ENCODE assay signal across 8 cellular contexts in genomic region chr3:47781685-47782537, GRCh38. TPM values are rescaled to one million over a fixed set of nuclear protein-coding genes. Genes with fewer than 3 reads are reported as not detected.
DNase-seq lines count a peak whose midpoint lies in the region; ATAC-seq and TF ChIP-seq lines count a peak whose summit lies in the region.

SMARCC1 (minus strand) TSS chr3:47781893; CDS start chr3:47781797, 96 bp downstream.

- H3K79me2 ChIP-seq in PC-9 (ENCODE audit: low read depth), result peaks cover 51% of the 10 kb centered on the region

- H3K9ac ChIP-seq in muscle layer of colon (ENCODE audit: low read length), result peak within 1 kb of the TSS; percentile 94

- H3K9me3 Mint-ChIP-seq in activated T-cell treated with anti-CD3 and anti-CD28 coated beads, Interleukin-2, amount 50 U/mL, for 24 hours, result no peaks in the 10 kb centered on the region

- H3K36me3 Mint-ChIP-seq in activated T-cell treated with anti-CD3 and anti-CD28 coated beads, Interleukin-2, amount 50 U/mL, for 24 hours (ENCODE audit: low read depth), result peaks cover 22% of the 10 kb centered on the region

- peaks cover 35% of the 10 kb centered on the region for H4K20me1 ChIP-seq in PC-9 (ENCODE audit: insufficient read depth)

- H3K9me2 ChIP-seq in PC-9 (ENCODE audit: insufficient read depth), result no peaks in the 10 kb centered on the region

- H3K4me1 ChIP-seq in PC-9 (replicated peaks; ENCODE audit: insufficient read depth) (peaks cover 20% of the 10 kb centered on the region), esophagus (ENCODE audit: control insufficient read depth in 2 of 2, insufficient read depth in 2 of 2, low read length in 1 of 2) (peaks cover 0 to 3% of the 10 kb centered on the region in 2 donors), muscle layer of colon (ENCODE audit: insufficient read depth, low read length) (peaks cover 18% of the 10 kb centered on the region)

- H3K27ac ChIP-seq in PC-9 (peak within 1 kb of the TSS; percentile 77), esophagus (ENCODE audit: low read depth in 2 of 2, low read length in 1 of 2) (peak within 1 kb of the TSS; percentile 96 to 99), muscle layer of colon (ENCODE audit: low read depth, low read length) (peak within 1 kb of the TSS; percentile 99)

- H3K4me1 Mint-ChIP-seq in activated T-cell treated with anti-CD3 and anti-CD28 coated beads, Interleukin-2, amount 50 U/mL, for 24 hours (ENCODE audit: low read depth), result peaks cover 28% of the 10 kb centered on the region

- CTCF ChIA-PET in PC-9 (lab: Charles Lee), result interaction anchor here (0.6 kb wide), 1 partner anchor 232 kb away, joined by 14 read pairs; no protein-coding TSS in a partner anchor

- DNase-seq in DMS153 treated with DMSO at 0.1 percent for 48 hours (lab: John Stamatoyannopoulos, UW; ENCODE audit: unreplicated experiment) (peak; percentile 79), PC-9 (peak; percentile 88 to 97)
- peak; percentile 96 for DNase-seq in Jurkat, Clone E6-1 (ENCODE audit: low read depth, low spot score)
- DNase-seq in activated T-cell treated with anti-CD3 and anti-CD28 coated beads, Interleukin-2, amount 50 U/mL, for 24 hours, result peak; percentile 98
- peak; percentile 95 for DNase-seq in stimulated activated CD8-positive, alpha-beta memory T cell treated with anti-CD3 and anti-CD28 coated beads, Interleukin-7, amount 100 ng/mL, for 24 hours (ENCODE audit: low read depth)

- no peak for TF ChIP-seq CTCF in PC-9 (conservative IDR thresholded peaks at IDR 0.05)

- TSS peak; percentile 97 for BruUV-seq in PC-9 (replicated peaks; lab: Mats Ljungman, UMichigan)

- H3F3A ChIP-seq in PC-9 (ENCODE audit: insufficient read depth, low read depth), result peaks cover 21% of the 10 kb centered on the region

- POLR2A ChIA-PET in PC-9 (lab: Charles Lee; ENCODE audit: unreplicated experiment), result interaction anchor here (0.6 kb wide), 2 partner anchors 42 to 208 kb away, joined by 3 read pairs; no protein-coding TSS in a partner anchor

- H3K27me3 Mint-ChIP-seq in activated T-cell treated with anti-CD3 and anti-CD28 coated beads, Interleukin-2, amount 50 U/mL, for 24 hours, result no peaks in the 10 kb centered on the region

- peak within 1 kb of the TSS; percentile 97 for H3K4me2 ChIP-seq in PC-9

- peak within 1 kb of the TSS; percentile 98 for H3K27ac Mint-ChIP-seq in activated T-cell treated with anti-CD3 and anti-CD28 coated beads, Interleukin-2, amount 50 U/mL, for 24 hours

- ATAC-seq in GM21619 (IDR thresholded peaks at IDR 0.05; ENCODE audit: unreplicated experiment), result peak; percentile 72

- peak within 1 kb of the TSS; percentile 68 for H3K4me3 ChIP-seq in Jurkat, Clone E6-1 (ENCODE audit: low read length)
- H3K4me3 ChIP-seq in PC-9 (peak within 1 kb of the TSS; percentile 67), esophagus (ENCODE audit: low read depth in 1 of 2, low read length in 2 of 2) (peak within 1 kb of the TSS; percentile 87 to 98), muscle layer of colon (ENCODE audit: low read depth in 1 of 2, low read length in 2 of 2) (peak within 1 kb of the TSS; percentile 67 to 90)

- peak within 1 kb of the TSS; percentile 84 for H2AFZ ChIP-seq in PC-9

- H3K4me3 Mint-ChIP-seq in activated T-cell treated with anti-CD3 and anti-CD28 coated beads, Interleukin-2, amount 50 U/mL, for 24 hours, result peak within 1 kb of the TSS; percentile 97

- intact Hi-C loops in PC-9 (cut with micrococcal nuclease; ENCODE audit: unreplicated experiment), result loop anchor here (5.0 kb wide), 1 partner anchor 460 kb away; no protein-coding TSS in a partner anchor

- H3K27me3 ChIP-seq in PC-9 (ENCODE audit: insufficient read depth, low read depth), result no peaks in the 10 kb centered on the region
- H3K27me3 ChIP-seq in esophagus (ENCODE audit: control insufficient read depth in 1 of 2, insufficient read depth in 2 of 2, low read length in 2 of 2), result no peaks in the 10 kb centered on the region
- H3K27me3 ChIP-seq in muscle layer of colon (ENCODE audit: control insufficient read depth in 1 of 2, insufficient read depth in 2 of 2, low read length in 2 of 2), result no peaks in the 10 kb centered on the region

- no peaks in the 10 kb centered on the region for H3K9me3 ChIP-seq in PC-9 (ENCODE audit: insufficient read depth, low read depth)
- no peaks in the 10 kb centered on the region for H3K9me3 ChIP-seq in esophagus (ENCODE audit: control insufficient read depth in 2 of 2, insufficient read depth in 1 of 2, low read depth in 1 of 2, low read length in 1 of 2)
- H3K9me3 ChIP-seq in muscle layer of colon (ENCODE audit: low read length), result no peaks in the 10 kb centered on the region

- 0 to 1% methylated on average over 79 to 83 of the region's 83 CpGs for WGBS in esophagus, 2 donors

- H3K36me3 ChIP-seq in PC-9 (ENCODE audit: low read depth) (no peaks in the 10 kb centered on the region), esophagus (ENCODE audit: control insufficient read depth in 2 of 2, insufficient read depth in 2 of 2, low read length in 1 of 2) (no peaks in the 10 kb centered on the region), muscle layer of colon (ENCODE audit: insufficient read depth, low read length) (no peaks in the 10 kb centered on the region)

RNA-seq across cellular contexts. Expression of gene SMARCC1, which starts in this region (rescaled TPM):
- polyA plus RNA-seq in Jurkat, Clone E6-1 (2012; ENCODE audit: insufficient read depth, insufficient read length), result 92.6 TPM
- 88.1 and 130 TPM in 2 replicates for total RNA-seq in PC-9 (2021)
- polyA plus RNA-seq in esophagus, result 10 to 100 TPM; 11.0 to 13.8 TPM

Comparison
In these comparisons a context has a peak if more than half of its experiments do, and no peak if none do; other contexts are left out.
1. Peak in every context shown above with its lines: DNase-seq, ATAC-seq, H3K4me3 ChIP-seq and H3K27ac ChIP-seq.